Comparison of ENCODE assay signal across 24 cellular contexts in the genomic region with DNA sequence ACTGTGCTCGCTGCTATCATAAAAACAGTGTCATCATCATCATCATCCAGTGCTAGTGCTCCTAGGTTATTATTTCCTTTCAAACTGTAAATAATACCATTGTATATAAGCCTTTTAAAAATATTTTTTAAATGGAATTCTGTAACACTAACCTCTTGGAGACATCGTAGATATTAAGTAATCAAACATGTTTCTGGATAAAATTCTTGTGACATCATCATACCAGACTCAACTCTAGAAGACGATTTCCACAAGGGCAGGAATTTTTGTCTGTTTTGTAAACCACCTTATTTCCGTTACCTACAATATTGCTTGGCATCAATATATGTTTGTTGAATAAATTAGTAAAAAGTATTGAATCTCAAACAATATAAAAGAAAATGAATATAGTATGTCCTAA.
"Had no signal": no experiment of that assay in that cellular context is flagged by ENCODE, and none has a peak within 500 bp of the region (broad histone marks: within the 10 kb centered on the region; RNA-seq: fewer than 3 reads in every experiment).

No MANE protein-coding gene starts in this region.

- H3K36me3 Mint-ChIP-seq: immature natural killer cell, mesothelial cell of epicardium had no signal

- H3K27me3 ChIP-seq: esophagus muscularis mucosa, foreskin keratinocyte, gastroesophageal sphincter, heart left ventricle, hepatocyte, left lung had no signal

- FAIRE-seq: colon, endothelial cell of umbilical vein, frontal cortex, islet of Langerhans, keratinocyte had no signal

- H3K36me3 ChIP-seq: esophagus muscularis mucosa, gastroesophageal sphincter, heart left ventricle, left lung, lower lobe of right lung had no signal

- H3K9me3 ChIP-seq: esophagus muscularis mucosa, gastroesophageal sphincter, heart left ventricle, left lung, lower lobe of right lung, mucosa of descending colon had no signal

- H3K9me3 Mint-ChIP-seq: effector memory CD8-positive, alpha-beta T cell; immature natural killer cell; mesothelial cell of epicardium had no signal

- H3K27ac Mint-ChIP-seq: effector memory CD8-positive, alpha-beta T cell; immature natural killer cell; mesothelial cell of epicardium; naive B cell had no signal

- H2AFZ ChIP-seq: hepatocyte had no signal

- H3K4me1 Mint-ChIP-seq: immature natural killer cell, mesothelial cell of epicardium had no signal

- DNase-seq: dermis blood vessel endothelial cell; effector CD8-positive, alpha-beta T cell; effector memory CD8-positive, alpha-beta T cell; foreskin keratinocyte; heart left ventricle; hypothalamus; immature natural killer cell; left cardiac atrium; left lung; left ventricle myocardium superior; lower lobe of right lung; mesenchymal stem cell; mucosa of descending colon; naive B cell had no signal

- ATAC-seq: effector memory CD8-positive, alpha-beta T cell; foreskin keratinocyte; gastroesophageal sphincter; heart left ventricle; left cardiac atrium; left lung; left ventricle myocardium superior; lower lobe of right lung; mucosa of descending colon had no signal

- H3K27ac ChIP-seq: coronary artery, esophagus muscularis mucosa, foreskin keratinocyte, gastroesophageal sphincter, heart left ventricle, hepatocyte, left lung, lower lobe of right lung had no signal

- H3K27me3 Mint-ChIP-seq: effector memory CD8-positive, alpha-beta T cell; naive B cell had no signal

- H3K4me3 Mint-ChIP-seq: effector memory CD8-positive, alpha-beta T cell; immature natural killer cell; mesothelial cell of epicardium; naive B cell had no signal

- H3K4me2 ChIP-seq: hepatocyte had no signal

- H3K4me3 ChIP-seq: coronary artery, esophagus muscularis mucosa, gastroesophageal sphincter, heart left ventricle, hepatocyte, left lung, lower lobe of right lung, mucosa of descending colon had no signal

- H3K4me1 ChIP-seq: left lung, lower lobe of right lung had no signal
